In genomic region chr3:126435456-126436315, GRCh38 we compare ENCODE assay signal across 19 cellular contexts. TPM values are rescaled to one million over a fixed set of nuclear protein-coding genes. Genes with fewer than 3 reads are reported as not detected.
DNase-seq lines count a peak whose midpoint lies in the region; ATAC-seq lines count a peak whose summit lies in the region.
"Had no signal": no experiment of that assay in that cellular context is flagged by ENCODE, and none has a peak within 500 bp of the region (broad histone marks: within the 10 kb centered on the region; RNA-seq: fewer than 3 reads in every experiment).

No MANE protein-coding gene starts in this region.

- H3K4me1 ChIP-seq in neuronal stem cell (ENCODE audit: control insufficient read depth in 2 of 2, insufficient read depth in 1 of 2, low read depth in 1 of 2, low read length in 2 of 2) = peaks cover 0 to 6% of the 10 kb centered on the region in 2 donors

- CTCF ChIA-PET in activated naive CD4-positive, alpha-beta T cell treated with anti-CD3 and anti-CD28 coated beads, Interleukin-2, amount 10 ng/mL, durations not matched to agents 7 days and 5 days (lab: Charles Lee) = interaction anchor here (0.6 kb wide), 1 partner anchor 1303 kb away, joined by 3 read pairs; no protein-coding TSS in a partner anchor

- peak overlapping the region; percentile 24 for H3K9ac ChIP-seq in neuronal stem cell (ENCODE audit: low read depth, low read length, poor library complexity)
- H3K9ac ChIP-seq: KMS-11 had no signal

- no CpG with 5 or more reads among the region's 14 CpGs for WGBS in neuronal stem cell (ENCODE audit: extremely low coverage in 2 of 2, insufficient read length in 2 of 2, insufficient replicate concordance in 1 of 2), 2 donors

- no peak overlapping the region for H2BK15ac ChIP-seq in neuronal stem cell (ENCODE audit: low read length)

- no peak overlapping the region for H3K27ac Mint-ChIP-seq in activated naive CD4-positive, alpha-beta T cell treated with anti-CD3 and anti-CD28 coated beads, Interleukin-2, amount 10 ng/mL, durations not matched to agents 7 days and 5 days
- peak overlapping the region; percentile 56 for H3K27ac Mint-ChIP-seq in stimulated activated naive B cell treated with anti-CD40 and anti-IgM and Interleukin-4, amounts not matched to agents 10 μg/mL and 1 μg/mL and 100 μg/mL, for 72 hours

- H4K8ac ChIP-seq in neuronal stem cell (ENCODE audit: low read depth, low read length) = no peak overlapping the region

- H3K9me3 Mint-ChIP-seq in activated naive CD4-positive, alpha-beta T cell treated with anti-CD3 and anti-CD28 coated beads, Interleukin-2, amount 10 ng/mL, durations not matched to agents 7 days and 5 days = no peaks in the 10 kb centered on the region
- no peaks in the 10 kb centered on the region for H3K9me3 Mint-ChIP-seq in stimulated activated naive B cell treated with anti-CD40 and anti-IgM and Interleukin-4, amounts not matched to agents 10 μg/mL and 1 μg/mL and 100 μg/mL, for 72 hours

- H3K23ac ChIP-seq in neuronal stem cell (ENCODE audit: low read depth, low read length, poor library complexity) = no peak overlapping the region

- H3K4ac ChIP-seq in neuronal stem cell (ENCODE audit: low read length) = no peak overlapping the region

- no peak overlapping the region for H2BK12ac ChIP-seq in neuronal stem cell (ENCODE audit: low read length)

- peak overlapping the region; percentile 13 for H3K18ac ChIP-seq in neuronal stem cell (ENCODE audit: low read length)

- ATAC-seq in left lobe of liver = no peak
- no peak for ATAC-seq in stimulated activated naive B cell treated with anti-CD40 and anti-IgM and Interleukin-4, amounts not matched to agents 10 μg/mL and 1 μg/mL and 100 μg/mL, for 72 hours (replicated peaks)
- ATAC-seq: PC-3 had no signal

- H3K36me3 Mint-ChIP-seq in activated naive CD4-positive, alpha-beta T cell treated with anti-CD3 and anti-CD28 coated beads, Interleukin-2, amount 10 ng/mL, durations not matched to agents 7 days and 5 days = peaks cover 8% of the 10 kb centered on the region
- peaks cover 62 to 70% of the 10 kb centered on the region in 2 donors for H3K36me3 Mint-ChIP-seq in stimulated activated naive B cell treated with anti-CD40 and anti-IgM and Interleukin-4, amounts not matched to agents 10 μg/mL and 1 μg/mL and 100 μg/mL, for 72 hours

- H2AK5ac ChIP-seq in neuronal stem cell (ENCODE audit: low read depth, low read length) = peak overlapping the region; percentile 42

- H3K27me3 Mint-ChIP-seq in activated naive CD4-positive, alpha-beta T cell treated with anti-CD3 and anti-CD28 coated beads, Interleukin-2, amount 10 ng/mL, durations not matched to agents 7 days and 5 days = no peaks in the 10 kb centered on the region
- no peaks in the 10 kb centered on the region for H3K27me3 Mint-ChIP-seq in stimulated activated naive B cell treated with anti-CD40 and anti-IgM and Interleukin-4, amounts not matched to agents 10 μg/mL and 1 μg/mL and 100 μg/mL, for 72 hours

- H2BK5ac ChIP-seq in neuronal stem cell (ENCODE audit: low read length) = no peak overlapping the region

- peaks cover 0 to 27% of the 10 kb centered on the region in 2 donors for H3K36me3 ChIP-seq in neuronal stem cell (replicated peaks in 1 of 2; ENCODE audit: control insufficient read depth in 2 of 2, insufficient read depth in 2 of 2, low read length in 2 of 2)

- no peak overlapping the region for H3K14ac ChIP-seq in neuronal stem cell (ENCODE audit: low read length)

- H2BK120ac ChIP-seq in neuronal stem cell (ENCODE audit: low read depth, low read length) = no peak overlapping the region

- no peak overlapping the region for H3K27ac ChIP-seq in neuronal stem cell (replicated peaks; ENCODE audit: low read length)
- H3K27ac ChIP-seq: KMS-11, RWPE1 had no signal

- no peaks in the 10 kb centered on the region for H3K27me3 ChIP-seq in neuronal stem cell (ENCODE audit: control insufficient read depth in 3 of 3, insufficient read depth in 3 of 3, low read depth in 1 of 3, low read length in 3 of 3)

- no peaks in the 10 kb centered on the region for H3K79me1 ChIP-seq in neuronal stem cell (ENCODE audit: low read depth, low read length)

- H3K4me3 Mint-ChIP-seq in activated naive CD4-positive, alpha-beta T cell treated with anti-CD3 and anti-CD28 coated beads, Interleukin-2, amount 10 ng/mL, durations not matched to agents 7 days and 5 days = no peak overlapping the region
- no peak overlapping the region for H3K4me3 Mint-ChIP-seq in stimulated activated naive B cell treated with anti-CD40 and anti-IgM and Interleukin-4, amounts not matched to agents 10 μg/mL and 1 μg/mL and 100 μg/mL, for 72 hours
- H3K4me3 Mint-ChIP-seq: CD14-positive monocyte had no signal

- H2AFZ ChIP-seq in neuronal stem cell (ENCODE audit: low read length) = no peak overlapping the region

- H4K91ac ChIP-seq in neuronal stem cell (ENCODE audit: low read depth, low read length, poor library complexity) = no peak overlapping the region

- H3K4me1 Mint-ChIP-seq in activated naive CD4-positive, alpha-beta T cell treated with anti-CD3 and anti-CD28 coated beads, Interleukin-2, amount 10 ng/mL, durations not matched to agents 7 days and 5 days = no peaks in the 10 kb centered on the region
- peaks cover 0 to 11% of the 10 kb centered on the region in 2 donors for H3K4me1 Mint-ChIP-seq in stimulated activated naive B cell treated with anti-CD40 and anti-IgM and Interleukin-4, amounts not matched to agents 10 μg/mL and 1 μg/mL and 100 μg/mL, for 72 hours
- H3K4me1 Mint-ChIP-seq: CD14-positive monocyte had no signal

- DNase-seq in activated naive CD4-positive, alpha-beta T cell treated with Interleukin-2 at 50 U/mL for 16 hours = peak; percentile 0
- DNase-seq in activated naive CD4-positive, alpha-beta T cell treated with anti-CD3 and anti-CD28 coated beads, Interleukin-2, amount 10 ng/mL, durations not matched to agents 7 days and 5 days = no peak
- peak; percentile 35 for DNase-seq in left lobe of liver (ENCODE audit: low spot score)
- DNase-seq in neuronal stem cell (ENCODE audit: low spot score) = no peak
- no peak for DNase-seq in stimulated activated naive B cell treated with anti-CD40 and anti-IgM and Interleukin-4, amounts not matched to agents 10 μg/mL and 1 μg/mL and 100 μg/mL, for 72 hours
- no peak for DNase-seq in NCI-H2029 treated with DMSO at 0.1 percent for 48 hours (lab: John Stamatoyannopoulos, UW)
- DNase-seq in SW480 (ENCODE audit: low spot score) = no peak
- DNase-seq in mucosa of gallbladder (ENCODE audit: low spot score) = no peak
- DNase-seq: EL, NCI-H1436, NCI-H2081 treated with DMSO at 0.1 percent for 48 hours, NCI-H510A treated with DMSO at 0.1 percent for 48 hours, NCI-H82, PC-3 had no signal

- H3K9me3 ChIP-seq in neuronal stem cell (replicated peaks in 1 of 2; ENCODE audit: control insufficient read depth in 2 of 2, insufficient read depth in 1 of 2, low read depth in 1 of 2, low read length in 2 of 2) = no peaks in the 10 kb centered on the region

- no peak overlapping the region for H3K4me2 ChIP-seq in neuronal stem cell (ENCODE audit: insufficient read depth, low read length, poor library complexity, severe bottlenecking)
- H3K4me2 ChIP-seq: KMS-11 had no signal

- H3K4me3 ChIP-seq in neuronal stem cell (ENCODE audit: low read length in 2 of 2) = no peak overlapping the region

RNA-seq across cellular contexts. Expression of gene ZXDC, which starts 40.0 kb away (rescaled TPM):
- total RNA-seq in left lobe of liver (21.5 TPM), mucosa of gallbladder (34.6 TPM)
- polyA plus RNA-seq in neuronal stem cell (2013, experiment 1 of 2) = 9.3 TPM
- polyA plus RNA-seq in neuronal stem cell (2013, experiment 2 of 2) = 9.8 TPM

RNA-seq across cellular contexts. Expression of gene CFAP100, which starts 41.0 kb away (rescaled TPM):
- total RNA-seq in left lobe of liver (not detected), mucosa of gallbladder (0.40 TPM)
- polyA plus RNA-seq in neuronal stem cell (2013, experiment 1 of 2) = 3.9 TPM
- polyA plus RNA-seq in neuronal stem cell (2013, experiment 2 of 2) = 2.8 TPM
- total RNA-seq: H1, M059J, PC-3 had no signal
- polyA plus RNA-seq: CD14-positive monocyte had no signal

Comparison
In these comparisons a context has a peak if more than half of its experiments do, and no peak if none do; other contexts are left out.
1. DNase-seq: peak in activated naive CD4-positive, alpha-beta T cell treated with Interleukin-2 at 50 U/mL for 16 hours (single experiment) and left lobe of liver (single experiment); none in activated naive CD4-positive, alpha-beta T cell treated with anti-CD3 and anti-CD28 coated beads, Interleukin-2, amount 10 ng/mL, durations not matched to agents 7 days and 5 days (single experiment), neuronal stem cell (single experiment), stimulated activated naive B cell treated with anti-CD40 and anti-IgM and Interleukin-4, amounts not matched to agents 10 μg/mL and 1 μg/mL and 100 μg/mL, for 72 hours (single experiment), NCI-H2029 treated with DMSO at 0.1 percent for 48 hours (single experiment), SW480 (single experiment) and mucosa of gallbladder (single experiment).